In genomic region chr17:30824356-30825145, GRCh38 we compare ENCODE assay signal across 1 cellular context.
TF ChIP-seq lines count a peak whose summit lies in the region.

Gene CRLF3, minus strand, starts transcription at chr17:30824692. Its CDS starts 41 bp downstream, at chr17:30824651.

TF ChIP-seq in K562, 482 proteins besides CTCF, POLR2A, EP300 and RAD21 (continued from another document and continues in another):
- no peak for TF ChIP-seq BCLAF1 (IDR thresholded peaks at IDR 0.05; ENCODE audit: borderline replicate concordance in 1 of 2, control insufficient read depth in 1 of 2, low read depth in 2 of 2, low read length in 1 of 2)
- TF ChIP-seq, protein P1, sequence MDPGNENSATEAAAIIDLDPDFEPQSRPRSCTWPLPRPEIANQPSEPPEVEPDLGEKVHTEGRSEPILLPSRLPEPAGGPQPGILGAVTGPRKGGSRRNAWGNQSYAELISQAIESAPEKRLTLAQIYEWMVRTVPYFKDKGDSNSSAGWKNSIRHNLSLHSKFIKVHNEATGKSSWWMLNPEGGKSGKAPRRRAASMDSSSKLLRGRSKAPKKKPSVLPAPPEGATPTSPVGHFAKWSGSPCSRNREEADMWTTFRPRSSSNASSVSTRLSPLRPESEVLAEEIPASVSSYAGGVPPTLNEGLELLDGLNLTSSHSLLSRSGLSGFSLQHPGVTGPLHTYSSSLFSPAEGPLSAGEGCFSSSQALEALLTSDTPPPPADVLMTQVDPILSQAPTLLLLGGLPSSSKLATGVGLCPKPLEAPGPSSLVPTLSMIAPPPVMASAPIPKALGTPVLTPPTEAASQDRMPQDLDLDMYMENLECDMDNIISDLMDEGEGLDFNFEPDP (CRISPR knock-in tag; IDR thresholded peaks at IDR 0.05): no peak
- no peak for TF ChIP-seq KHSRP (IDR thresholded peaks at IDR 0.05)
- TF ChIP-seq ZBTB43 (CRISPR knock-in tag; IDR thresholded peaks at IDR 0.05): no peak
- no peak for TF ChIP-seq ZNF263 (CRISPR knock-in tag; IDR thresholded peaks at IDR 0.05; ENCODE audit: borderline replicate concordance)
- no peak for TF ChIP-seq ZNF134 (CRISPR knock-in tag; conservative IDR thresholded peaks at IDR 0.05)
- TF ChIP-seq ZNF253 (CRISPR knock-in tag; conservative IDR thresholded peaks at IDR 0.05): no peak
- TF ChIP-seq, protein P2, sequence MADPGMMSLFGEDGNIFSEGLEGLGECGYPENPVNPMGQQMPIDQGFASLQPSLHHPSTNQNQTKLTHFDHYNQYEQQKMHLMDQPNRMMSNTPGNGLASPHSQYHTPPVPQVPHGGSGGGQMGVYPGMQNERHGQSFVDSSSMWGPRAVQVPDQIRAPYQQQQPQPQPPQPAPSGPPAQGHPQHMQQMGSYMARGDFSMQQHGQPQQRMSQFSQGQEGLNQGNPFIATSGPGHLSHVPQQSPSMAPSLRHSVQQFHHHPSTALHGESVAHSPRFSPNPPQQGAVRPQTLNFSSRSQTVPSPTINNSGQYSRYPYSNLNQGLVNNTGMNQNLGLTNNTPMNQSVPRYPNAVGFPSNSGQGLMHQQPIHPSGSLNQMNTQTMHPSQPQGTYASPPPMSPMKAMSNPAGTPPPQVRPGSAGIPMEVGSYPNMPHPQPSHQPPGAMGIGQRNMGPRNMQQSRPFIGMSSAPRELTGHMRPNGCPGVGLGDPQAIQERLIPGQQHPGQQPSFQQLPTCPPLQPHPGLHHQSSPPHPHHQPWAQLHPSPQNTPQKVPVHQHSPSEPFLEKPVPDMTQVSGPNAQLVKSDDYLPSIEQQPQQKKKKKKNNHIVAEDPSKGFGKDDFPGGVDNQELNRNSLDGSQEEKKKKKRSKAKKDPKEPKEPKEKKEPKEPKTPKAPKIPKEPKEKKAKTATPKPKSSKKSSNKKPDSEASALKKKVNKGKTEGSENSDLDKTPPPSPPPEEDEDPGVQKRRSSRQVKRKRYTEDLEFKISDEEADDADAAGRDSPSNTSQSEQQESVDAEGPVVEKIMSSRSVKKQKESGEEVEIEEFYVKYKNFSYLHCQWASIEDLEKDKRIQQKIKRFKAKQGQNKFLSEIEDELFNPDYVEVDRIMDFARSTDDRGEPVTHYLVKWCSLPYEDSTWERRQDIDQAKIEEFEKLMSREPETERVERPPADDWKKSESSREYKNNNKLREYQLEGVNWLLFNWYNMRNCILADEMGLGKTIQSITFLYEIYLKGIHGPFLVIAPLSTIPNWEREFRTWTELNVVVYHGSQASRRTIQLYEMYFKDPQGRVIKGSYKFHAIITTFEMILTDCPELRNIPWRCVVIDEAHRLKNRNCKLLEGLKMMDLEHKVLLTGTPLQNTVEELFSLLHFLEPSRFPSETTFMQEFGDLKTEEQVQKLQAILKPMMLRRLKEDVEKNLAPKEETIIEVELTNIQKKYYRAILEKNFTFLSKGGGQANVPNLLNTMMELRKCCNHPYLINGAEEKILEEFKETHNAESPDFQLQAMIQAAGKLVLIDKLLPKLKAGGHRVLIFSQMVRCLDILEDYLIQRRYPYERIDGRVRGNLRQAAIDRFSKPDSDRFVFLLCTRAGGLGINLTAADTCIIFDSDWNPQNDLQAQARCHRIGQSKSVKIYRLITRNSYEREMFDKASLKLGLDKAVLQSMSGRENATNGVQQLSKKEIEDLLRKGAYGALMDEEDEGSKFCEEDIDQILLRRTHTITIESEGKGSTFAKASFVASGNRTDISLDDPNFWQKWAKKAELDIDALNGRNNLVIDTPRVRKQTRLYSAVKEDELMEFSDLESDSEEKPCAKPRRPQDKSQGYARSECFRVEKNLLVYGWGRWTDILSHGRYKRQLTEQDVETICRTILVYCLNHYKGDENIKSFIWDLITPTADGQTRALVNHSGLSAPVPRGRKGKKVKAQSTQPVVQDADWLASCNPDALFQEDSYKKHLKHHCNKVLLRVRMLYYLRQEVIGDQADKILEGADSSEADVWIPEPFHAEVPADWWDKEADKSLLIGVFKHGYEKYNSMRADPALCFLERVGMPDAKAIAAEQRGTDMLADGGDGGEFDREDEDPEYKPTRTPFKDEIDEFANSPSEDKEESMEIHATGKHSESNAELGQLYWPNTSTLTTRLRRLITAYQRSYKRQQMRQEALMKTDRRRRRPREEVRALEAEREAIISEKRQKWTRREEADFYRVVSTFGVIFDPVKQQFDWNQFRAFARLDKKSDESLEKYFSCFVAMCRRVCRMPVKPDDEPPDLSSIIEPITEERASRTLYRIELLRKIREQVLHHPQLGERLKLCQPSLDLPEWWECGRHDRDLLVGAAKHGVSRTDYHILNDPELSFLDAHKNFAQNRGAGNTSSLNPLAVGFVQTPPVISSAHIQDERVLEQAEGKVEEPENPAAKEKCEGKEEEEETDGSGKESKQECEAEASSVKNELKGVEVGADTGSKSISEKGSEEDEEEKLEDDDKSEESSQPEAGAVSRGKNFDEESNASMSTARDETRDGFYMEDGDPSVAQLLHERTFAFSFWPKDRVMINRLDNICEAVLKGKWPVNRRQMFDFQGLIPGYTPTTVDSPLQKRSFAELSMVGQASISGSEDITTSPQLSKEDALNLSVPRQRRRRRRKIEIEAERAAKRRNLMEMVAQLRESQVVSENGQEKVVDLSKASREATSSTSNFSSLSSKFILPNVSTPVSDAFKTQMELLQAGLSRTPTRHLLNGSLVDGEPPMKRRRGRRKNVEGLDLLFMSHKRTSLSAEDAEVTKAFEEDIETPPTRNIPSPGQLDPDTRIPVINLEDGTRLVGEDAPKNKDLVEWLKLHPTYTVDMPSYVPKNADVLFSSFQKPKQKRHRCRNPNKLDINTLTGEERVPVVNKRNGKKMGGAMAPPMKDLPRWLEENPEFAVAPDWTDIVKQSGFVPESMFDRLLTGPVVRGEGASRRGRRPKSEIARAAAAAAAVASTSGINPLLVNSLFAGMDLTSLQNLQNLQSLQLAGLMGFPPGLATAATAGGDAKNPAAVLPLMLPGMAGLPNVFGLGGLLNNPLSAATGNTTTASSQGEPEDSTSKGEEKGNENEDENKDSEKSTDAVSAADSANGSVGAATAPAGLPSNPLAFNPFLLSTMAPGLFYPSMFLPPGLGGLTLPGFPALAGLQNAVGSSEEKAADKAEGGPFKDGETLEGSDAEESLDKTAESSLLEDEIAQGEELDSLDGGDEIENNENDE (IDR thresholded peaks at IDR 0.05; ENCODE audit: low read depth, low read length): no peak
- TF ChIP-seq MXI1 (IDR thresholded peaks at IDR 0.05; ENCODE audit: low read depth, low read length): 0 out of 2 replicates have a peak, but pooled peaks have one; percentile 13
- TF ChIP-seq STAT5B (CRISPR knock-in tag; IDR thresholded peaks at IDR 0.05): no peak
- TF ChIP-seq GABPB2 (CRISPR knock-in tag; conservative IDR thresholded peaks at IDR 0.05): no peak
- no peak for TF ChIP-seq MCM3 (IDR thresholded peaks at IDR 0.05)
- TF ChIP-seq, protein P3, sequence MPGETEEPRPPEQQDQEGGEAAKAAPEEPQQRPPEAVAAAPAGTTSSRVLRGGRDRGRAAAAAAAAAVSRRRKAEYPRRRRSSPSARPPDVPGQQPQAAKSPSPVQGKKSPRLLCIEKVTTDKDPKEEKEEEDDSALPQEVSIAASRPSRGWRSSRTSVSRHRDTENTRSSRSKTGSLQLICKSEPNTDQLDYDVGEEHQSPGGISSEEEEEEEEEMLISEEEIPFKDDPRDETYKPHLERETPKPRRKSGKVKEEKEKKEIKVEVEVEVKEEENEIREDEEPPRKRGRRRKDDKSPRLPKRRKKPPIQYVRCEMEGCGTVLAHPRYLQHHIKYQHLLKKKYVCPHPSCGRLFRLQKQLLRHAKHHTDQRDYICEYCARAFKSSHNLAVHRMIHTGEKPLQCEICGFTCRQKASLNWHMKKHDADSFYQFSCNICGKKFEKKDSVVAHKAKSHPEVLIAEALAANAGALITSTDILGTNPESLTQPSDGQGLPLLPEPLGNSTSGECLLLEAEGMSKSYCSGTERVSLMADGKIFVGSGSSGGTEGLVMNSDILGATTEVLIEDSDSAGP (CRISPR knock-in tag; IDR thresholded peaks at IDR 0.05): no peak
- TF ChIP-seq CREBBP (IDR thresholded peaks at IDR 0.05; ENCODE audit: low read depth, low read length): no peak
- TF ChIP-seq ZNF316 (IDR thresholded peaks at IDR 0.05): no peak
- TF ChIP-seq RBBP5 (IDR thresholded peaks at IDR 0.05; ENCODE audit: borderline replicate concordance, insufficient read depth, low read length, poor library complexity, severe bottlenecking): peak; percentile 86
- TF ChIP-seq RBM25 (IDR thresholded peaks at IDR 0.05; ENCODE audit: low read depth, low read length, severe bottlenecking): peak; percentile 16
- peak; percentile 56 for TF ChIP-seq SMARCA4 (IDR thresholded peaks at IDR 0.05)
- TF ChIP-seq, protein P4, sequence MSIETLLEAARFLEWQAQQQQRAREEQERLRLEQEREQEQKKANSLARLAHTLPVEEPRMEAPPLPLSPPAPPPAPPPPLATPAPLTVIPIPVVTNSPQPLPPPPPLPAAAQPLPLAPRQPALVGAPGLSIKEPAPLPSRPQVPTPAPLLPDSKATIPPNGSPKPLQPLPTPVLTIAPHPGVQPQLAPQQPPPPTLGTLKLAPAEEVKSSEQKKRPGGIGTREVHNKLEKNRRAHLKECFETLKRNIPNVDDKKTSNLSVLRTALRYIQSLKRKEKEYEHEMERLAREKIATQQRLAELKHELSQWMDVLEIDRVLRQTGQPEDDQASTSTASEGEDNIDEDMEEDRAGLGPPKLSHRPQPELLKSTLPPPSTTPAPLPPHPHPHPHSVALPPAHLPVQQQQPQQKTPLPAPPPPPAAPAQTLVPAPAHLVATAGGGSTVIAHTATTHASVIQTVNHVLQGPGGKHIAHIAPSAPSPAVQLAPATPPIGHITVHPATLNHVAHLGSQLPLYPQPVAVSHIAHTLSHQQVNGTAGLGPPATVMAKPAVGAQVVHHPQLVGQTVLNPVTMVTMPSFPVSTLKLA (conservative IDR thresholded peaks at IDR 0.05): peak; percentile 40 to 76; a peak in 3 of 4 replicates
- TF ChIP-seq, protein P5, sequence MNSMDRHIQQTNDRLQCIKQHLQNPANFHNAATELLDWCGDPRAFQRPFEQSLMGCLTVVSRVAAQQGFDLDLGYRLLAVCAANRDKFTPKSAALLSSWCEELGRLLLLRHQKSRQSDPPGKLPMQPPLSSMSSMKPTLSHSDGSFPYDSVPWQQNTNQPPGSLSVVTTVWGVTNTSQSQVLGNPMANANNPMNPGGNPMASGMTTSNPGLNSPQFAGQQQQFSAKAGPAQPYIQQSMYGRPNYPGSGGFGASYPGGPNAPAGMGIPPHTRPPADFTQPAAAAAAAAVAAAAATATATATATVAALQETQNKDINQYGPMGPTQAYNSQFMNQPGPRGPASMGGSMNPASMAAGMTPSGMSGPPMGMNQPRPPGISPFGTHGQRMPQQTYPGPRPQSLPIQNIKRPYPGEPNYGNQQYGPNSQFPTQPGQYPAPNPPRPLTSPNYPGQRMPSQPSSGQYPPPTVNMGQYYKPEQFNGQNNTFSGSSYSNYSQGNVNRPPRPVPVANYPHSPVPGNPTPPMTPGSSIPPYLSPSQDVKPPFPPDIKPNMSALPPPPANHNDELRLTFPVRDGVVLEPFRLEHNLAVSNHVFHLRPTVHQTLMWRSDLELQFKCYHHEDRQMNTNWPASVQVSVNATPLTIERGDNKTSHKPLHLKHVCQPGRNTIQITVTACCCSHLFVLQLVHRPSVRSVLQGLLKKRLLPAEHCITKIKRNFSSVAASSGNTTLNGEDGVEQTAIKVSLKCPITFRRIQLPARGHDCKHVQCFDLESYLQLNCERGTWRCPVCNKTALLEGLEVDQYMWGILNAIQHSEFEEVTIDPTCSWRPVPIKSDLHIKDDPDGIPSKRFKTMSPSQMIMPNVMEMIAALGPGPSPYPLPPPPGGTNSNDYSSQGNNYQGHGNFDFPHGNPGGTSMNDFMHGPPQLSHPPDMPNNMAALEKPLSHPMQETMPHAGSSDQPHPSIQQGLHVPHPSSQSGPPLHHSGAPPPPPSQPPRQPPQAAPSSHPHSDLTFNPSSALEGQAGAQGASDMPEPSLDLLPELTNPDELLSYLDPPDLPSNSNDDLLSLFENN (IDR thresholded peaks at IDR 0.05; ENCODE audit: low read depth in 2 of 2, low read length in 2 of 2): no peak
- 0 out of 2 replicates have a peak, but pooled peaks have one; percentile 30 for TF ChIP-seq FOXP1 (CRISPR knock-in tag; IDR thresholded peaks at IDR 0.05)
- TF ChIP-seq TBP (optimal IDR thresholded peaks at IDR 0.05; ENCODE audit: low read depth, low read length): peak; percentile 81
- peak; percentile 30 for TF ChIP-seq FUS (optimal IDR thresholded peaks at IDR 0.05; ENCODE audit: low read depth, low read length)
- TF ChIP-seq GATAD2B (IDR thresholded peaks at IDR 0.05; ENCODE audit: borderline replicate concordance): peak; percentile 96
- TF ChIP-seq, protein P6, sequence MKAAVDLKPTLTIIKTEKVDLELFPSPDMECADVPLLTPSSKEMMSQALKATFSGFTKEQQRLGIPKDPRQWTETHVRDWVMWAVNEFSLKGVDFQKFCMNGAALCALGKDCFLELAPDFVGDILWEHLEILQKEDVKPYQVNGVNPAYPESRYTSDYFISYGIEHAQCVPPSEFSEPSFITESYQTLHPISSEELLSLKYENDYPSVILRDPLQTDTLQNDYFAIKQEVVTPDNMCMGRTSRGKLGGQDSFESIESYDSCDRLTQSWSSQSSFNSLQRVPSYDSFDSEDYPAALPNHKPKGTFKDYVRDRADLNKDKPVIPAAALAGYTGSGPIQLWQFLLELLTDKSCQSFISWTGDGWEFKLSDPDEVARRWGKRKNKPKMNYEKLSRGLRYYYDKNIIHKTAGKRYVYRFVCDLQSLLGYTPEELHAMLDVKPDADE (conservative IDR thresholded peaks at IDR 0.05; ENCODE audit: control insufficient read depth, low read depth, low read length): no peak; the same call in 1 of the 2 replicates
- no peak for TF ChIP-seq ZNF23 (CRISPR knock-in tag; IDR thresholded peaks at IDR 0.05)
- TF ChIP-seq ZNF121 (CRISPR knock-in tag; conservative IDR thresholded peaks at IDR 0.05): no peak
- TF ChIP-seq L3MBTL2 (IDR thresholded peaks at IDR 0.05): peak; percentile 93
- no peak for TF ChIP-seq ZNF311 (CRISPR knock-in tag; IDR thresholded peaks at IDR 0.05)
